In the genomic region with DNA sequence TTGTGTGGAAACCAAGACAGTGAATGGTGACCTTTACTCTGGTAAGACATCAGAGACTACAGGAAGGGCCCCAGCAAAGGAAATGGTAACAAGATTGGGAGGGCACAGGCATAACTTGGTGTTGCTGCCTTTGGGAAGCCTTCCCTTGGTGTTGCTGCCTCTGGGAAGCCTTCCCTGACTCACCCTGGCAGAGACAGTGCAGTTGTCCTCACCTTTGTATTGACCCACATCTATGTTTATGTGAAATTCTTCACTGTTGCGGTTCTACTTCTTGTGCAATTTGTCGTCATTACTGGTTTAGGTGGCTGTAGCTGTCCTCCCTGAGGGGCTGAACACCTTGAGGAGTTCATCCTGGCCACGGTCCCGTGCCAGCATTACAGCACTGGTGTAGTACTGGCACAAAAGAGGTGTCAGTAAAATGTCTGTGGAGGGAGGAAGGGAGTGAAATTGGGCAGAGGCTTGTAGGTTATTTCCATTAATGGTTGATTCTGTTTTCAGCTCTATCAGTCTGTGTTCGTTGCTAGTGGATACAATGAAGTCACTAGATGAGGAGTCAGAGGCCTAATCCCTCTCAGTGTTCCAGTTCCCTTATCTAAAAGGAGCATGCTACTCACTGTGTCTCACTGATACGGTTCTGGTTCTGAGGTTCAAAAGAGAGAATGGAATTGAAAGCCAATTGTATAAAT, we compare ENCODE assay signal across 1 cellular context.
TF ChIP-seq lines count a peak whose summit lies in the region.

No MANE protein-coding gene starts in this region.

TF ChIP-seq in SK-N-SH, 30 proteins besides CTCF, POLR2A, EP300 and RAD21 (continued from another document):
- TF ChIP-seq, protein P1, sequence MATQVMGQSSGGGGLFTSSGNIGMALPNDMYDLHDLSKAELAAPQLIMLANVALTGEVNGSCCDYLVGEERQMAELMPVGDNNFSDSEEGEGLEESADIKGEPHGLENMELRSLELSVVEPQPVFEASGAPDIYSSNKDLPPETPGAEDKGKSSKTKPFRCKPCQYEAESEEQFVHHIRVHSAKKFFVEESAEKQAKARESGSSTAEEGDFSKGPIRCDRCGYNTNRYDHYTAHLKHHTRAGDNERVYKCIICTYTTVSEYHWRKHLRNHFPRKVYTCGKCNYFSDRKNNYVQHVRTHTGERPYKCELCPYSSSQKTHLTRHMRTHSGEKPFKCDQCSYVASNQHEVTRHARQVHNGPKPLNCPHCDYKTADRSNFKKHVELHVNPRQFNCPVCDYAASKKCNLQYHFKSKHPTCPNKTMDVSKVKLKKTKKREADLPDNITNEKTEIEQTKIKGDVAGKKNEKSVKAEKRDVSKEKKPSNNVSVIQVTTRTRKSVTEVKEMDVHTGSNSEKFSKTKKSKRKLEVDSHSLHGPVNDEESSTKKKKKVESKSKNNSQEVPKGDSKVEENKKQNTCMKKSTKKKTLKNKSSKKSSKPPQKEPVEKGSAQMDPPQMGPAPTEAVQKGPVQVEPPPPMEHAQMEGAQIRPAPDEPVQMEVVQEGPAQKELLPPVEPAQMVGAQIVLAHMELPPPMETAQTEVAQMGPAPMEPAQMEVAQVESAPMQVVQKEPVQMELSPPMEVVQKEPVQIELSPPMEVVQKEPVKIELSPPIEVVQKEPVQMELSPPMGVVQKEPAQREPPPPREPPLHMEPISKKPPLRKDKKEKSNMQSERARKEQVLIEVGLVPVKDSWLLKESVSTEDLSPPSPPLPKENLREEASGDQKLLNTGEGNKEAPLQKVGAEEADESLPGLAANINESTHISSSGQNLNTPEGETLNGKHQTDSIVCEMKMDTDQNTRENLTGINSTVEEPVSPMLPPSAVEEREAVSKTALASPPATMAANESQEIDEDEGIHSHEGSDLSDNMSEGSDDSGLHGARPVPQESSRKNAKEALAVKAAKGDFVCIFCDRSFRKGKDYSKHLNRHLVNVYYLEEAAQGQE (IDR thresholded peaks at IDR 0.05; ENCODE audit: low read depth, low read length), result no peak
- TF ChIP-seq RFX5 (IDR thresholded peaks at IDR 0.05; ENCODE audit: low read length), result no peak
- TF ChIP-seq CHD2 (IDR thresholded peaks at IDR 0.05; ENCODE audit: low read length, partially characterized antibody), result no peak
- TF ChIP-seq EZH2phosphoT487 (IDR thresholded peaks at IDR 0.05; ENCODE audit: borderline replicate concordance, low read depth), result no peak
